ENCODE assay signal across 14 cellular contexts in genomic region chr15:33031324-33031736, GRCh38.
DNase-seq lines count a peak whose midpoint lies in the region; ATAC-seq, FAIRE-seq and TF ChIP-seq lines count a peak whose summit lies in the region.
"Had no signal": no experiment of that assay in that cellular context is flagged by ENCODE, and none has a peak within 500 bp of the region (broad histone marks: within the 10 kb centered on the region; RNA-seq: fewer than 3 reads in every experiment).

No MANE protein-coding gene starts in this region.

- peak; percentile 87 for FAIRE-seq in astrocyte (lab: Jason Lieb, UNC)
- FAIRE-seq: D721Med, small intestine had no signal

- H3K4me3 ChIP-seq in MM.1S (ENCODE audit: low read length) (no peak overlapping the region), astrocyte (ENCODE audit: insufficient read depth, low read depth, low read length) (no peak overlapping the region)
- H3K4me3 ChIP-seq in CD4-positive, alpha-beta memory T cell (ENCODE audit: low read length in 2 of 2), result no peak overlapping the region
- no peak overlapping the region for H3K4me3 ChIP-seq in CD8-positive, alpha-beta memory T cell (ENCODE audit: low read length)
- H3K4me3 ChIP-seq: heart right ventricle had no signal

- ATAC-seq in GM18907 (IDR thresholded peaks at IDR 0.05; ENCODE audit: unreplicated experiment), result no peak

- DNase-seq in DMS 273 (lab: John Stamatoyannopoulos, UW; ENCODE audit: unreplicated experiment) (peak; percentile 68), MM.1S (no peak), astrocyte (ENCODE audit: low read depth) (peak; percentile 65), myocyte (ENCODE audit: low read depth) (peak; percentile 85), NCI-H2196 treated with DMSO at 0.1 percent for 48 hours (lab: John Stamatoyannopoulos, UW; ENCODE audit: unreplicated experiment) (no peak)
- DNase-seq in CD4-positive, alpha-beta memory T cell, result no peak
- DNase-seq in CD8-positive, alpha-beta memory T cell, result no peak
- DNase-seq: heart right ventricle, midbrain, small intestine, T-helper 9 cell had no signal

- intact Hi-C loops in CD4-positive, alpha-beta memory T cell (cut with micrococcal nuclease), result no loop called here

- no peak overlapping the region for H3K4me3 Mint-ChIP-seq in astrocyte (ENCODE audit: unreplicated experiment)
- no peak overlapping the region for H3K4me3 Mint-ChIP-seq in CD4-positive, alpha-beta memory T cell
- H3K4me3 Mint-ChIP-seq in CD8-positive, alpha-beta memory T cell, result no peak overlapping the region
- H3K4me3 Mint-ChIP-seq: central memory CD8-positive, alpha-beta T cell had no signal

- no peaks in the 10 kb centered on the region for H3K9me3 ChIP-seq in MM.1S (replicated peaks; ENCODE audit: insufficient read depth, low read length)
- H3K9me3 ChIP-seq in astrocyte (ENCODE audit: insufficient read depth, low read depth, low read length), result no peaks in the 10 kb centered on the region
- no peaks in the 10 kb centered on the region for H3K9me3 ChIP-seq in CD4-positive, alpha-beta memory T cell (ENCODE audit: control insufficient read depth in 1 of 2, low read length in 2 of 2)
- H3K9me3 ChIP-seq in CD8-positive, alpha-beta memory T cell (ENCODE audit: low read length), result no peaks in the 10 kb centered on the region
- H3K9me3 ChIP-seq: heart right ventricle had no signal

- H3K27me3 ChIP-seq in MM.1S (replicated peaks; ENCODE audit: insufficient read depth, low read length) (no peaks in the 10 kb centered on the region), astrocyte (ENCODE audit: insufficient read depth, low read length) (no peaks in the 10 kb centered on the region)
- H3K27me3 ChIP-seq in CD4-positive, alpha-beta memory T cell (ENCODE audit: insufficient read depth, low read length), result no peaks in the 10 kb centered on the region
- H3K27me3 ChIP-seq in CD8-positive, alpha-beta memory T cell (ENCODE audit: insufficient read depth, low read length, poor library complexity, severe bottlenecking), result no peaks in the 10 kb centered on the region
- H3K27me3 ChIP-seq: heart right ventricle had no signal

- H3K4me1 ChIP-seq in MM.1S (ENCODE audit: low read length) (peaks cover 25% of the 10 kb centered on the region), astrocyte (ENCODE audit: insufficient read depth, low read length) (peaks cover 8% of the 10 kb centered on the region)
- no peaks in the 10 kb centered on the region for H3K4me1 ChIP-seq in CD4-positive, alpha-beta memory T cell (ENCODE audit: insufficient read depth, low read length)
- no peaks in the 10 kb centered on the region for H3K4me1 ChIP-seq in CD8-positive, alpha-beta memory T cell (ENCODE audit: insufficient read depth, low read length)

- CTCF ChIA-PET in CD4-positive, alpha-beta memory T cell (lab: Charles Lee; ENCODE audit: partially characterized antibody), result no interaction called here
- CTCF ChIA-PET in CD8-positive, alpha-beta memory T cell (lab: Charles Lee), result no interaction called here

- no peaks in the 10 kb centered on the region for H3F3A ChIP-seq in MM.1S (ENCODE audit: insufficient read depth, low read length)

- H2AFZ ChIP-seq in MM.1S (ENCODE audit: low read length), result peak overlapping the region; percentile 13; the same call in 1 of the 2 replicates
- H2AFZ ChIP-seq in astrocyte (ENCODE audit: low read depth, low read length), result no peak overlapping the region

- H3K9me3 Mint-ChIP-seq in astrocyte (ENCODE audit: unreplicated experiment), result peaks cover 5% of the 10 kb centered on the region
- H3K9me3 Mint-ChIP-seq in CD4-positive, alpha-beta memory T cell, result no peaks in the 10 kb centered on the region
- no peaks in the 10 kb centered on the region for H3K9me3 Mint-ChIP-seq in CD8-positive, alpha-beta memory T cell
- H3K9me3 Mint-ChIP-seq: central memory CD8-positive, alpha-beta T cell had no signal

- no peaks in the 10 kb centered on the region for H3K9me2 ChIP-seq in MM.1S (replicated peaks; ENCODE audit: insufficient read depth, low read length)

- H3K79me2 ChIP-seq in MM.1S (ENCODE audit: low read length), result no peaks in the 10 kb centered on the region; the same call in 1 of the 2 replicates
- no peaks in the 10 kb centered on the region for H3K79me2 ChIP-seq in astrocyte (ENCODE audit: insufficient read depth, low read length)

- H3K27ac Mint-ChIP-seq in astrocyte (ENCODE audit: unreplicated experiment), result peak overlapping the region; percentile 48
- no peak overlapping the region for H3K27ac Mint-ChIP-seq in CD4-positive, alpha-beta memory T cell
- H3K27ac Mint-ChIP-seq in CD8-positive, alpha-beta memory T cell, result no peak overlapping the region

- no peaks in the 10 kb centered on the region for H3K27me3 Mint-ChIP-seq in astrocyte (ENCODE audit: low read depth, unreplicated experiment)
- H3K27me3 Mint-ChIP-seq in CD4-positive, alpha-beta memory T cell, result peaks cover 0 to 2% of the 10 kb centered on the region in 2 donors
- H3K27me3 Mint-ChIP-seq in CD8-positive, alpha-beta memory T cell, result peaks cover 0 to 4% of the 10 kb centered on the region in 2 donors
- H3K27me3 Mint-ChIP-seq: central memory CD8-positive, alpha-beta T cell had no signal

- H3K9ac ChIP-seq in MM.1S (ENCODE audit: low read length) (no peak overlapping the region), astrocyte (ENCODE audit: low read length) (no peak overlapping the region)

- POLR2A ChIA-PET in CD4-positive, alpha-beta memory T cell (lab: Charles Lee; ENCODE audit: partially characterized antibody), result no interaction called here
- POLR2A ChIA-PET in CD8-positive, alpha-beta memory T cell (lab: Charles Lee), result no interaction called here

- H3K36me3 Mint-ChIP-seq in astrocyte (ENCODE audit: low read depth, unreplicated experiment), result peaks cover 2% of the 10 kb centered on the region
- no peaks in the 10 kb centered on the region for H3K36me3 Mint-ChIP-seq in CD4-positive, alpha-beta memory T cell
- no peaks in the 10 kb centered on the region for H3K36me3 Mint-ChIP-seq in CD8-positive, alpha-beta memory T cell

- H4K20me1 ChIP-seq in MM.1S (ENCODE audit: insufficient read depth, low read length), result no peaks in the 10 kb centered on the region
- no peaks in the 10 kb centered on the region for H4K20me1 ChIP-seq in astrocyte (ENCODE audit: insufficient read depth, low read length)

- peaks cover 19% of the 10 kb centered on the region for H3K4me1 Mint-ChIP-seq in astrocyte (ENCODE audit: low read depth, unreplicated experiment)
- H3K4me1 Mint-ChIP-seq in CD4-positive, alpha-beta memory T cell, result peaks cover 0 to 44% (median 0%) of the 10 kb centered on the region in 4 donors
- peaks cover 0 to 41% (median 0%) of the 10 kb centered on the region in 3 donors for H3K4me1 Mint-ChIP-seq in CD8-positive, alpha-beta memory T cell

- no peaks in the 10 kb centered on the region for H3K36me3 ChIP-seq in MM.1S (replicated peaks; ENCODE audit: insufficient read depth, low read length)
- H3K36me3 ChIP-seq in astrocyte (ENCODE audit: insufficient read depth, low read length), result no peaks in the 10 kb centered on the region
- no peaks in the 10 kb centered on the region for H3K36me3 ChIP-seq in CD4-positive, alpha-beta memory T cell (ENCODE audit: insufficient read depth, low read length)
- no peaks in the 10 kb centered on the region for H3K36me3 ChIP-seq in CD8-positive, alpha-beta memory T cell (ENCODE audit: insufficient read depth, low read length)
- H3K36me3 ChIP-seq: heart right ventricle had no signal

- H3K4me2 ChIP-seq in MM.1S (ENCODE audit: low read depth, low read length) (peak overlapping the region; percentile 43; the same call in 1 of the 2 replicates), astrocyte (ENCODE audit: low read length) (peak overlapping the region; percentile 33)

- TF ChIP-seq CTCF in MM.1S (IDR thresholded peaks at IDR 0.05; ENCODE audit: low read length), result no peak
- TF ChIP-seq CTCF in astrocyte (IDR thresholded peaks at IDR 0.05; ENCODE audit: insufficient read depth, low read depth, low read length), result no peak

- H3K27ac ChIP-seq in MM.1S (ENCODE audit: low read length), result no peak overlapping the region
- H3K27ac ChIP-seq in astrocyte (ENCODE audit: low read depth, low read length), result peak overlapping the region; percentile 0
- H3K27ac ChIP-seq in CD4-positive, alpha-beta memory T cell (ENCODE audit: low read depth, low read length), result no peak overlapping the region
- H3K27ac ChIP-seq in CD8-positive, alpha-beta memory T cell (ENCODE audit: low read depth, low read length), result no peak overlapping the region
- H3K27ac ChIP-seq: heart right ventricle had no signal

Comparison
In these comparisons a context has a peak if more than half of its experiments do, and no peak if none do; other contexts are left out.
1. DNase-seq: peak in DMS 273 (single experiment), astrocyte (single experiment) and myocyte (single experiment); none in MM.1S (single experiment), CD4-positive, alpha-beta memory T cell (0 of 5), NCI-H2196 treated with DMSO at 0.1 percent for 48 hours (single experiment) and CD8-positive, alpha-beta memory T cell (0 of 5).